ENCODE assay signal across 1 cellular context in the genomic region with DNA sequence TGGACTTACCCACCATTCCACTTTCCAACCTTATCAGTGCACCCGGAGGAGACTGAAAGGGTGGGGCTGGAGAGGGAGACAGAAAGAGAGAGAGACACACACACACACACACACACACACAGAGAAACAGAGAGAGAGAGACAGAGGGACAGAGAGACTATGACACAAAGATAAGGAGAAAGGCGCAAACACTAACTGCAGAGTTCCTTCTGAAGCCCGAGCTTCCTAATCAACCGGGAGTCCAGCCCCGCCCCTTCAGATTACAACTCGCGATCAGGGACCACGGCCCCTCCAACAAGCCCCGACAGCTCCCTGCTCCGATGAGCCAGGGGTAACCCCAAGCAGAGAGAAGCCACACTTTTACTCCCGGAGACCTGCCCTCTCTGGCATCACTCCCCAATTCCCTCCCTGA.
TF ChIP-seq lines count a peak whose summit lies in the region.

No MANE protein-coding gene starts in this region.

TF ChIP-seq in K562, 482 proteins besides CTCF, POLR2A, EP300 and RAD21 (continued from another document and continues in another):
- TF ChIP-seq GATAD2A (IDR thresholded peaks at IDR 0.05) (peak; percentile 100), SP2 (IDR thresholded peaks at IDR 0.05; ENCODE audit: extremely low read depth, low read depth, low read length, poor library complexity, severe bottlenecking) (no peak), ZNF436 (CRISPR knock-in tag; IDR thresholded peaks at IDR 0.05) (no peak), HNRNPUL1 (IDR thresholded peaks at IDR 0.05; ENCODE audit: low read length) (no peak), ZNF507 (tag; conservative IDR thresholded peaks at IDR 0.05) (no peak), BDP1 (IDR thresholded peaks at IDR 0.05; ENCODE audit: insufficient read depth, insufficient read length) (no peak), MYC (IDR thresholded peaks at IDR 0.05; ENCODE audit: low read depth, low read length) (peak; percentile 63; the same call in 1 of the 2 replicates), MYC (CRISPR knock-in tag; IDR thresholded peaks at IDR 0.05; ENCODE audit: borderline replicate concordance, low read depth) (no peak), ZNF143 (CRISPR knock-in tag; IDR thresholded peaks at IDR 0.05) (peak; percentile 23; the same call in 1 of the 2 replicates), CHCHD3 (CRISPR knock-in tag; IDR thresholded peaks at IDR 0.05) (no peak), SIN3B (IDR thresholded peaks at IDR 0.05; ENCODE audit: low read depth) (no peak), NFRKB (IDR thresholded peaks at IDR 0.05; ENCODE audit: low read depth) (peak; percentile 80; the same call in 1 of the 2 replicates), ZNF239 (CRISPR knock-in tag; IDR thresholded peaks at IDR 0.05) (peak; percentile 89), ZNF140 (CRISPR knock-in tag; IDR thresholded peaks at IDR 0.05) (no peak), MIER1 (IDR thresholded peaks at IDR 0.05; ENCODE audit: low read depth) (0 out of 2 replicates have a peak, but pooled peaks have one; percentile 74), KLF16 (IDR thresholded peaks at IDR 0.05) (no peak), ZNF77 (CRISPR knock-in tag; IDR thresholded peaks at IDR 0.05) (no peak), ZNF217 (CRISPR knock-in tag; IDR thresholded peaks at IDR 0.05) (no peak), YY1 (IDR thresholded peaks at IDR 0.05; ENCODE audit: borderline replicate concordance in 1 of 3, control insufficient read depth in 1 of 3, extremely low read depth in 1 of 3, insufficient read depth in 3 of 3, insufficient read length in 1 of 3, insufficient replicate concordance in 2 of 3, low read depth in 1 of 3, low read length in 2 of 3) (no peak), E2F8 (IDR thresholded peaks at IDR 0.05; ENCODE audit: low read depth, partially characterized antibody) (peak; percentile 84), PML (IDR thresholded peaks at IDR 0.05; ENCODE audit: low read length) (no peak), ESRRB (CRISPR knock-in tag; IDR thresholded peaks at IDR 0.05; ENCODE audit: borderline replicate concordance) (no peak), ZNF311 (CRISPR knock-in tag; IDR thresholded peaks at IDR 0.05) (no peak), ELF1 (tag; IDR thresholded peaks at IDR 0.05) (peak; percentile 50; the same call in 1 of the 2 replicates), CHD4 (IDR thresholded peaks at IDR 0.05; ENCODE audit: insufficient read depth, insufficient replicate concordance, low read depth, low read length, poor library complexity, severe bottlenecking) (peak; percentile 86), ZNF398 (CRISPR knock-in tag; IDR thresholded peaks at IDR 0.05) (no peak), ZBTB9 (CRISPR knock-in tag; IDR thresholded peaks at IDR 0.05) (no peak), RBM17 (IDR thresholded peaks at IDR 0.05; ENCODE audit: borderline replicate concordance, low read depth, low read length) (no peak), PHF8 (IDR thresholded peaks at IDR 0.05; ENCODE audit: borderline replicate concordance, low read length) (peak; percentile 29; the same call in 1 of the 2 replicates), ZNF766 (CRISPR knock-in tag; conservative IDR thresholded peaks at IDR 0.05) (peak; percentile 63; the same call in 1 of the 2 replicates), ZNF384 (IDR thresholded peaks at IDR 0.05; ENCODE audit: low read depth, low read length) (peak; percentile 39; the same call in 1 of the 2 replicates), GMEB1 (CRISPR knock-in tag; IDR thresholded peaks at IDR 0.05) (no peak), PURB (CRISPR knock-in tag; IDR thresholded peaks at IDR 0.05; ENCODE audit: low read depth) (no peak), ZNF785 (CRISPR knock-in tag; IDR thresholded peaks at IDR 0.05) (no peak), NCOA4 (IDR thresholded peaks at IDR 0.05; ENCODE audit: partially characterized antibody) (no peak), KLF6 (CRISPR knock-in tag; IDR thresholded peaks at IDR 0.05; ENCODE audit: borderline replicate concordance) (peak; percentile 64; the same call in 1 of the 2 replicates), RBM14 (IDR thresholded peaks at IDR 0.05; ENCODE audit: borderline replicate concordance, insufficient read depth, low read depth, low read length) (no peak), HLTF (IDR thresholded peaks at IDR 0.05) (peak; percentile 99)
- TF ChIP-seq, protein P1, sequence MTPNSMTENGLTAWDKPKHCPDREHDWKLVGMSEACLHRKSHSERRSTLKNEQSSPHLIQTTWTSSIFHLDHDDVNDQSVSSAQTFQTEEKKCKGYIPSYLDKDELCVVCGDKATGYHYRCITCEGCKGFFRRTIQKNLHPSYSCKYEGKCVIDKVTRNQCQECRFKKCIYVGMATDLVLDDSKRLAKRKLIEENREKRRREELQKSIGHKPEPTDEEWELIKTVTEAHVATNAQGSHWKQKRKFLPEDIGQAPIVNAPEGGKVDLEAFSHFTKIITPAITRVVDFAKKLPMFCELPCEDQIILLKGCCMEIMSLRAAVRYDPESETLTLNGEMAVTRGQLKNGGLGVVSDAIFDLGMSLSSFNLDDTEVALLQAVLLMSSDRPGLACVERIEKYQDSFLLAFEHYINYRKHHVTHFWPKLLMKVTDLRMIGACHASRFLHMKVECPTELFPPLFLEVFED (CRISPR knock-in tag; conservative IDR thresholded peaks at IDR 0.05): peak; percentile 85; the same call in 1 of the 2 replicates
- TF ChIP-seq, protein P2, sequence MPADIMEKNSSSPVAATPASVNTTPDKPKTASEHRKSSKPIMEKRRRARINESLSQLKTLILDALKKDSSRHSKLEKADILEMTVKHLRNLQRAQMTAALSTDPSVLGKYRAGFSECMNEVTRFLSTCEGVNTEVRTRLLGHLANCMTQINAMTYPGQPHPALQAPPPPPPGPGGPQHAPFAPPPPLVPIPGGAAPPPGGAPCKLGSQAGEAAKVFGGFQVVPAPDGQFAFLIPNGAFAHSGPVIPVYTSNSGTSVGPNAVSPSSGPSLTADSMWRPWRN (IDR thresholded peaks at IDR 0.05; ENCODE audit: low read depth): no peak
- TF ChIP-seq, protein P3, sequence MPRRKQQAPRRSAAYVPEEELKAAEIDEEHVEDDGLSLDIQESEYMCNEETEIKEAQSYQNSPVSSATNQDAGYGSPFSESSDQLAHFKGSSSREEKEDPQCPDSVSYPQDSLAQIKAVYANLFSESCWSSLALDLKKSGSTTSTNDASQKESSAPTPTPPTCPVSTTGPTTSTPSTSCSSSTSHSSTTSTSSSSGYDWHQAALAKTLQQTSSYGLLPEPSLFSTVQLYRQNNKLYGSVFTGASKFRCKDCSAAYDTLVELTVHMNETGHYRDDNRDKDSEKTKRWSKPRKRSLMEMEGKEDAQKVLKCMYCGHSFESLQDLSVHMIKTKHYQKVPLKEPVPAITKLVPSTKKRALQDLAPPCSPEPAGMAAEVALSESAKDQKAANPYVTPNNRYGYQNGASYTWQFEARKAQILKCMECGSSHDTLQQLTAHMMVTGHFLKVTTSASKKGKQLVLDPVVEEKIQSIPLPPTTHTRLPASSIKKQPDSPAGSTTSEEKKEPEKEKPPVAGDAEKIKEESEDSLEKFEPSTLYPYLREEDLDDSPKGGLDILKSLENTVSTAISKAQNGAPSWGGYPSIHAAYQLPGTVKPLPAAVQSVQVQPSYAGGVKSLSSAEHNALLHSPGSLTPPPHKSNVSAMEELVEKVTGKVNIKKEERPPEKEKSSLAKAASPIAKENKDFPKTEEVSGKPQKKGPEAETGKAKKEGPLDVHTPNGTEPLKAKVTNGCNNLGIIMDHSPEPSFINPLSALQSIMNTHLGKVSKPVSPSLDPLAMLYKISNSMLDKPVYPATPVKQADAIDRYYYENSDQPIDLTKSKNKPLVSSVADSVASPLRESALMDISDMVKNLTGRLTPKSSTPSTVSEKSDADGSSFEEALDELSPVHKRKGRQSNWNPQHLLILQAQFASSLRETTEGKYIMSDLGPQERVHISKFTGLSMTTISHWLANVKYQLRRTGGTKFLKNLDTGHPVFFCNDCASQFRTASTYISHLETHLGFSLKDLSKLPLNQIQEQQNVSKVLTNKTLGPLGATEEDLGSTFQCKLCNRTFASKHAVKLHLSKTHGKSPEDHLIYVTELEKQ (CRISPR knock-in tag; IDR thresholded peaks at IDR 0.05): no peak
- TF ChIP-seq, protein P4, sequence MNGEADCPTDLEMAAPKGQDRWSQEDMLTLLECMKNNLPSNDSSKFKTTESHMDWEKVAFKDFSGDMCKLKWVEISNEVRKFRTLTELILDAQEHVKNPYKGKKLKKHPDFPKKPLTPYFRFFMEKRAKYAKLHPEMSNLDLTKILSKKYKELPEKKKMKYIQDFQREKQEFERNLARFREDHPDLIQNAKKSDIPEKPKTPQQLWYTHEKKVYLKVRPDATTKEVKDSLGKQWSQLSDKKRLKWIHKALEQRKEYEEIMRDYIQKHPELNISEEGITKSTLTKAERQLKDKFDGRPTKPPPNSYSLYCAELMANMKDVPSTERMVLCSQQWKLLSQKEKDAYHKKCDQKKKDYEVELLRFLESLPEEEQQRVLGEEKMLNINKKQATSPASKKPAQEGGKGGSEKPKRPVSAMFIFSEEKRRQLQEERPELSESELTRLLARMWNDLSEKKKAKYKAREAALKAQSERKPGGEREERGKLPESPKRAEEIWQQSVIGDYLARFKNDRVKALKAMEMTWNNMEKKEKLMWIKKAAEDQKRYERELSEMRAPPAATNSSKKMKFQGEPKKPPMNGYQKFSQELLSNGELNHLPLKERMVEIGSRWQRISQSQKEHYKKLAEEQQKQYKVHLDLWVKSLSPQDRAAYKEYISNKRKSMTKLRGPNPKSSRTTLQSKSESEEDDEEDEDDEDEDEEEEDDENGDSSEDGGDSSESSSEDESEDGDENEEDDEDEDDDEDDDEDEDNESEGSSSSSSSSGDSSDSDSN (IDR thresholded peaks at IDR 0.05; ENCODE audit: borderline replicate concordance in 1 of 2, low read depth in 2 of 2, low read length in 2 of 2): no peak
- TF ChIP-seq, protein P5, sequence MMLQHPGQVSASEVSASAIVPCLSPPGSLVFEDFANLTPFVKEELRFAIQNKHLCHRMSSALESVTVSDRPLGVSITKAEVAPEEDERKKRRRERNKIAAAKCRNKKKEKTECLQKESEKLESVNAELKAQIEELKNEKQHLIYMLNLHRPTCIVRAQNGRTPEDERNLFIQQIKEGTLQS (IDR thresholded peaks at IDR 0.05): no peak
- TF ChIP-seq, protein P5 (CRISPR knock-in tag; conservative IDR thresholded peaks at IDR 0.05): no peak
